9 cellular contexts compared by ENCODE assay signal in genomic region chr5:94968507-94969095, GRCh38.
DNase-seq lines count a peak whose midpoint lies in the region; ATAC-seq, FAIRE-seq and TF ChIP-seq lines count a peak whose summit lies in the region.
"Had no signal": no experiment of that assay in that cellular context is flagged by ENCODE, and none has a peak within 500 bp of the region (broad histone marks: within the 10 kb centered on the region; RNA-seq: fewer than 3 reads in every experiment).

No MANE protein-coding gene starts in this region.

- peak; percentile 60 for FAIRE-seq in H54 (lab: Jason Lieb, UNC)
- FAIRE-seq: colon had no signal

- H3K36me3 ChIP-seq in MG63 (no peaks in the 10 kb centered on the region), Panc1 (ENCODE audit: control insufficient read depth, insufficient read depth, low read length) (no peaks in the 10 kb centered on the region), right lobe of liver (no peaks in the 10 kb centered on the region)

- H3K4me1 ChIP-seq in Panc1 (ENCODE audit: control insufficient read depth, insufficient read depth, low read length) = no peaks in the 10 kb centered on the region
- H3K4me1 ChIP-seq in right lobe of liver = peaks cover 0 to 2% (median 0%) of the 10 kb centered on the region in 4 donors

- H3K36me3 Mint-ChIP-seq in activated naive CD4-positive, alpha-beta T cell treated with anti-CD3 and anti-CD28 coated beads for 36 hours (ENCODE audit: low read depth) = no peaks in the 10 kb centered on the region

- CTCF ChIA-PET in activated naive CD4-positive, alpha-beta T cell treated with anti-CD3 and anti-CD28 coated beads for 36 hours (lab: Charles Lee) = interaction anchor here (0.6 to 2.2 kb wide), 9 partner anchors 19 to 701 kb away, joined by 3 to 8 read pairs (median 3); no protein-coding TSS in a partner anchor
- CTCF ChIA-PET in Panc1 (lab: Charles Lee) = interaction anchor here (0.6 to 1.0 kb wide), 4 partner anchors 169 to 316 kb away, joined by 3 to 4 read pairs (median 3); partner anchors contain the start of gene MCTP1

- no peaks in the 10 kb centered on the region for H3K4me1 Mint-ChIP-seq in activated naive CD4-positive, alpha-beta T cell treated with anti-CD3 and anti-CD28 coated beads for 36 hours (ENCODE audit: low read depth)

- H3K4me3 ChIP-seq in MG63 (no peak overlapping the region), Panc1 (ENCODE audit: low read depth in 2 of 2, low read length in 2 of 2) (no peak overlapping the region), right lobe of liver (no peak overlapping the region)

- intact Hi-C loops in activated naive CD4-positive, alpha-beta T cell treated with anti-CD3 and anti-CD28 coated beads for 36 hours (cut with micrococcal nuclease) = loop anchor here (1.0 to 10.0 kb wide), 6 partner anchors 114 to 879 kb away; no protein-coding TSS in a partner anchor
- intact Hi-C loops in Panc1 (cut with micrococcal nuclease; ENCODE audit: unreplicated experiment) (loop anchor here (1.0 kb wide), 2 partner anchors 271 to 293 kb away; no protein-coding TSS in a partner anchor), right lobe of liver (cut with DNase I) (no loop called here)

- H3K9me3 ChIP-seq in MG63 (no peaks in the 10 kb centered on the region), Panc1 (ENCODE audit: control insufficient read depth, insufficient read depth, low read depth, low read length) (no peaks in the 10 kb centered on the region), right lobe of liver (no peaks in the 10 kb centered on the region)

- H3K9me3 Mint-ChIP-seq in activated naive CD4-positive, alpha-beta T cell treated with anti-CD3 and anti-CD28 coated beads for 36 hours = peaks cover 3% of the 10 kb centered on the region

- WGBS in right lobe of liver (ENCODE audit: insufficient coverage, low coverage, low lambda C conversion rate, missing lambda C conversion rate) = 25% methylated on average over 5 of the region's 5 CpGs

- BruUV-seq in Panc1 (replicated peaks; lab: Mats Ljungman, UMichigan) = no TSS peak

- H3K27ac ChIP-seq in Panc1 (ENCODE audit: low read length) (no peak overlapping the region), right lobe of liver (no peak overlapping the region)

- TF ChIP-seq POLR2A in H54 (IDR thresholded peaks at IDR 0.05; ENCODE audit: low read depth, low read length) (no peak), right lobe of liver (IDR thresholded peaks at IDR 0.05) (no peak)

- POLR2A ChIA-PET in Panc1 (lab: Charles Lee) = no interaction called here

- no peak overlapping the region for H3K4me3 Mint-ChIP-seq in activated naive CD4-positive, alpha-beta T cell treated with anti-CD3 and anti-CD28 coated beads for 36 hours

- H3K27me3 ChIP-seq in MG63 = no peaks in the 10 kb centered on the region
- no peaks in the 10 kb centered on the region for H3K27me3 ChIP-seq in Panc1 (ENCODE audit: control insufficient read depth, insufficient read depth, low read length)
- H3K27me3 ChIP-seq in right lobe of liver = no peaks in the 10 kb centered on the region

- peak; percentile 10 for DNase-seq in activated naive CD4-positive, alpha-beta T cell treated with anti-CD3 and anti-CD28 coated beads for 36 hours
- DNase-seq in activated naive CD4-positive, alpha-beta T cell (lab: John Stamatoyannopoulos, UW) = no peak
- DNase-seq in H54 (ENCODE audit: insufficient read length, low spot score) = peak; percentile 4
- DNase-seq in MG63 = peak; percentile 7
- peak; percentile 33 for DNase-seq in Panc1 (ENCODE audit: low read depth, low spot score)
- peak; percentile 79 for DNase-seq in dedifferentiated amniotic fluid mesenchymal stem cell (ENCODE audit: extremely low spot score)
- peak in 1 of 3 donors; percentile 49 for DNase-seq in right lobe of liver

- H3K27ac Mint-ChIP-seq in activated naive CD4-positive, alpha-beta T cell treated with anti-CD3 and anti-CD28 coated beads for 36 hours = no peak overlapping the region

- in situ Hi-C loops in Panc1 (cut with HindIII; ENCODE audit: low pct_unique_long_range_greater_than_20kb, low sequenced_read_pairs) = no loop called here

- ATAC-seq in Panc1 (peak; percentile 93), right lobe of liver (peak; percentile 93 to 99 (median 97)), HG02759 (IDR thresholded peaks at IDR 0.05; ENCODE audit: unreplicated experiment) (no peak)

- no peaks in the 10 kb centered on the region for H3K27me3 Mint-ChIP-seq in activated naive CD4-positive, alpha-beta T cell treated with anti-CD3 and anti-CD28 coated beads for 36 hours (ENCODE audit: low read depth)

- TF ChIP-seq CTCF in Panc1 (IDR thresholded peaks at IDR 0.05) = peak; percentile 65; the same call in 1 of the 2 replicates
- TF ChIP-seq CTCF in right lobe of liver (IDR thresholded peaks at IDR 0.05) = peak; percentile 73 to 92 (median 80)

Comparison
In these comparisons a context has a peak if more than half of its experiments do, and no peak if none do; other contexts are left out.
1. DNase-seq: peak in activated naive CD4-positive, alpha-beta T cell treated with anti-CD3 and anti-CD28 coated beads for 36 hours (single experiment), H54 (single experiment), MG63 (single experiment), Panc1 (single experiment) and dedifferentiated amniotic fluid mesenchymal stem cell (single experiment); none in activated naive CD4-positive, alpha-beta T cell (0 of 4).
2. intact Hi-C loops: an anchor here in activated naive CD4-positive, alpha-beta T cell treated with anti-CD3 and anti-CD28 coated beads for 36 hours (1.0 to 10.0 kb wide) and Panc1 (1.0 kb wide); none called in right lobe of liver.